Comparison of ENCODE assay signal across 17 cellular contexts in the genomic region with DNA sequence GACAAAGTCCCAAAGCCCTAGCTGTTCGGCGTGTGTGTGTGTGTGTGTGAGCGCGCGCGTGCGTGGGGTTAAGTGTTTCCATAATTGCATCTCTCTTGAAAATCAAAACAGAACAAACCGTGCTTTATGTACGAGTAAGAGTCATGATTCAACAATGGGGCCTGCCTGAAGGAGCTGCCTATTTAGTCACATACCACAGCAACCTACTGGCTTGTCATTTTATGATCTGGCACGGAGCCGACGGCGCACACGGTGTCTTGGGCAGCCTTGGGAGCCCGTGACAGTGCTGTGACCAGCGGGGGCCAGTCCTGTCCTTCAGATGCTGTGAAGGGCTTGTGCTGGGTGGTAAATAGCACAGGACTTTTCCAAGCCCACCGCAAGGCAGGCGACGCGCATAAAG.
A peak's percentile ranks its signal among the peaks of the same experiment; 100 is the strongest.
DNase-seq lines count a peak whose midpoint lies in the region; FAIRE-seq and TF ChIP-seq lines count a peak whose summit lies in the region.
"Had no signal": no experiment of that assay in that cellular context is flagged by ENCODE, and none has a peak within 500 bp of the region (broad histone marks: within the 10 kb centered on the region; RNA-seq: fewer than 3 reads in every experiment).

No MANE protein-coding gene starts in this region.

- H3K27ac ChIP-seq in GM23248, result no peak overlapping the region
- H3K27ac ChIP-seq in endodermal cell (ENCODE audit: low read depth, low read length), result peak overlapping the region; percentile 40
- H3K27ac ChIP-seq in prostate gland, result peak overlapping the region; percentile 46 to 48
- H3K27ac ChIP-seq: dorsolateral prefrontal cortex, testis had no signal

- FAIRE-seq in frontal cortex (lab: Jason Lieb, UNC), result no peak

- TF ChIP-seq POLR2A in prostate gland (IDR thresholded peaks at IDR 0.05), result no peak

- no peak for TF ChIP-seq CTCF in endodermal cell (conservative IDR thresholded peaks at IDR 0.05)
- no peak for TF ChIP-seq CTCF in prostate gland (IDR thresholded peaks at IDR 0.05)

- no peaks in the 10 kb centered on the region for H3K79me2 ChIP-seq in GM23248 (ENCODE audit: insufficient read depth)

- H3K27me3 ChIP-seq in GM23248 (replicated peaks; ENCODE audit: insufficient read depth) (no peaks in the 10 kb centered on the region), endodermal cell (ENCODE audit: control insufficient read depth, insufficient read depth, low read length, poor library complexity, severe bottlenecking) (no peaks in the 10 kb centered on the region), prostate gland (replicated peaks; ENCODE audit: insufficient read depth) (no peaks in the 10 kb centered on the region)
- H3K27me3 ChIP-seq: dorsolateral prefrontal cortex, testis had no signal

- no peak overlapping the region for H3K4me3 ChIP-seq in GM23248
- no peak overlapping the region for H3K4me3 ChIP-seq in endodermal cell (ENCODE audit: low read length)
- H3K4me3 ChIP-seq in prostate gland, result no peak overlapping the region
- H3K4me3 ChIP-seq: skin epidermis, testis had no signal

- WGBS in GM23248 (ENCODE audit: low coverage in 1 of 2, low lambda C conversion rate in 2 of 2, missing lambda C conversion rate in 2 of 2), 2 experiments, result 21 to 22% methylated on average over 20 of the region's 20 CpGs
- 93 to 95% methylated on average over 12 to 20 of the region's 20 CpGs for WGBS in endodermal cell (ENCODE audit: insufficient coverage in 1 of 2, insufficient read length in 1 of 2), 2 experiments
- WGBS in prostate gland, result 23% methylated on average over 20 of the region's 20 CpGs

- no peak overlapping the region for H3K9ac ChIP-seq in GM23248
- H3K9ac ChIP-seq in endodermal cell (ENCODE audit: extremely low read depth, low read length, poor library complexity, severe bottlenecking), result no peak overlapping the region

- H3K9me3 ChIP-seq in GM23248 (ENCODE audit: low read depth), result no peaks in the 10 kb centered on the region
- peaks cover 3% of the 10 kb centered on the region for H3K9me3 ChIP-seq in endodermal cell (ENCODE audit: control insufficient read depth, low read length)
- H3K9me3 ChIP-seq in prostate gland, result no peaks in the 10 kb centered on the region
- H3K9me3 ChIP-seq: testis had no signal

- H3K9me2 ChIP-seq in GM23248 (ENCODE audit: insufficient read depth), result no peaks in the 10 kb centered on the region

- no peaks in the 10 kb centered on the region for H3F3A ChIP-seq in GM23248 (ENCODE audit: insufficient read depth)

- H3K4me2 ChIP-seq in GM23248 (ENCODE audit: unreplicated experiment), result no peak overlapping the region

- peaks cover 11% of the 10 kb centered on the region for H3K27me3 Mint-ChIP-seq in endodermal cell (ENCODE audit: insufficient read depth)
- no peaks in the 10 kb centered on the region for H3K27me3 Mint-ChIP-seq in activated naive CD4-positive, alpha-beta T cell treated with anti-CD3 and anti-CD28 coated beads, Interleukin-2, amount 10 ng/mL, durations not matched to agents 7 days and 5 days
- H3K27me3 Mint-ChIP-seq: CD4-positive, alpha-beta memory T cell; naive B cell had no signal

- in situ Hi-C loops in GM23248 (cut with MboI), result no loop called here

- no peak overlapping the region for H3K4me3 Mint-ChIP-seq in endodermal cell
- no peak overlapping the region for H3K4me3 Mint-ChIP-seq in activated naive CD4-positive, alpha-beta T cell treated with anti-CD3 and anti-CD28 coated beads, Interleukin-2, amount 10 ng/mL, durations not matched to agents 7 days and 5 days
- H3K4me3 Mint-ChIP-seq: CD4-positive, alpha-beta memory T cell had no signal

- H3K36me3 ChIP-seq in GM23248 (ENCODE audit: low read depth), result no peaks in the 10 kb centered on the region
- no peaks in the 10 kb centered on the region for H3K36me3 ChIP-seq in endodermal cell (ENCODE audit: control insufficient read depth, insufficient read depth, low read length)
- no peaks in the 10 kb centered on the region for H3K36me3 ChIP-seq in prostate gland

- intact Hi-C loops in prostate gland (cut with DNase I), result no loop called here

- H3K4me1 ChIP-seq in GM23248 (ENCODE audit: insufficient read depth) (peaks cover 11% of the 10 kb centered on the region; the same call in 1 of the 2 replicates), endodermal cell (ENCODE audit: control insufficient read depth, insufficient read depth, low read length) (no peaks in the 10 kb centered on the region), prostate gland (replicated peaks) (peaks cover 6% of the 10 kb centered on the region)
- H3K4me1 ChIP-seq: testis had no signal

- no peaks in the 10 kb centered on the region for H4K20me1 ChIP-seq in GM23248 (ENCODE audit: insufficient read depth)

- H3K4me1 Mint-ChIP-seq in endodermal cell, result peaks cover 8% of the 10 kb centered on the region
- H3K4me1 Mint-ChIP-seq in activated naive CD4-positive, alpha-beta T cell treated with anti-CD3 and anti-CD28 coated beads, Interleukin-2, amount 10 ng/mL, durations not matched to agents 7 days and 5 days, result no peaks in the 10 kb centered on the region
- H3K4me1 Mint-ChIP-seq: CD4-positive, alpha-beta memory T cell; naive B cell had no signal

- no peak overlapping the region for H3K27ac Mint-ChIP-seq in endodermal cell
- no peak overlapping the region for H3K27ac Mint-ChIP-seq in activated naive CD4-positive, alpha-beta T cell treated with anti-CD3 and anti-CD28 coated beads, Interleukin-2, amount 10 ng/mL, durations not matched to agents 7 days and 5 days
- H3K27ac Mint-ChIP-seq: CD4-positive, alpha-beta memory T cell had no signal

- no peak overlapping the region for H2AFZ ChIP-seq in GM23248

- H3K9me3 Mint-ChIP-seq in endodermal cell, result peaks cover 3% of the 10 kb centered on the region
- H3K9me3 Mint-ChIP-seq in activated naive CD4-positive, alpha-beta T cell treated with anti-CD3 and anti-CD28 coated beads, Interleukin-2, amount 10 ng/mL, durations not matched to agents 7 days and 5 days, result peaks cover 11% of the 10 kb centered on the region

- CTCF ChIA-PET in activated naive CD4-positive, alpha-beta T cell treated with anti-CD3 and anti-CD28 coated beads, Interleukin-2, amount 10 ng/mL, durations not matched to agents 7 days and 5 days (lab: Charles Lee), result no interaction called here

- H3K36me3 Mint-ChIP-seq in endodermal cell (ENCODE audit: low read depth), result no peaks in the 10 kb centered on the region
- H3K36me3 Mint-ChIP-seq in activated naive CD4-positive, alpha-beta T cell treated with anti-CD3 and anti-CD28 coated beads, Interleukin-2, amount 10 ng/mL, durations not matched to agents 7 days and 5 days, result no peaks in the 10 kb centered on the region
- H3K36me3 Mint-ChIP-seq: CD4-positive, alpha-beta memory T cell; naive B cell had no signal

- peak; percentile 62 for DNase-seq in GM23248
- DNase-seq in NCI-H2029 (lab: John Stamatoyannopoulos, UW), result peak; percentile 35
- DNase-seq in endodermal cell, result no peak
- DNase-seq in prostate gland (ENCODE audit: low spot score), result peak; percentile 84
- no peak for DNase-seq in frontal cortex (ENCODE audit: low spot score in 2 of 2)
- no peak for DNase-seq in activated naive CD4-positive, alpha-beta T cell treated with anti-CD3 and anti-CD28 coated beads, Interleukin-2, amount 10 ng/mL, durations not matched to agents 7 days and 5 days
- DNase-seq in NCI-H2107 (lab: John Stamatoyannopoulos, UW), result no peak
- no peak for DNase-seq in kidney glomerular epithelial cell (lab: John Stamatoyannopoulos, UW)
- DNase-seq: activated CD8-positive, alpha-beta memory T cell treated with anti-CD3 and anti-CD28 coated beads, Interleukin-2, amount 50 U/mL, for 48 hours; CD4-positive, alpha-beta memory T cell; dorsolateral prefrontal cortex; KG1; naive B cell; NCI-H226; RPMI8226 had no signal

Comparison
In these comparisons a context has a peak if more than half of its experiments do, and no peak if none do; other contexts are left out.
1. DNase-seq: peak in GM23248 (single experiment), NCI-H2029 (single experiment) and prostate gland (single experiment); none in endodermal cell (single experiment), frontal cortex (0 of 2), activated naive CD4-positive, alpha-beta T cell treated with anti-CD3 and anti-CD28 coated beads, Interleukin-2, amount 10 ng/mL, durations not matched to agents 7 days and 5 days (single experiment), NCI-H2107 (single experiment) and kidney glomerular epithelial cell (single experiment).